In genomic region chr1:234265321-234265720, GRCh38 we compare ENCODE assay signal across 27 cellular contexts.
"Had no signal": no experiment of that assay in that cellular context is flagged by ENCODE, and none has a peak within 500 bp of the region (broad histone marks: within the 10 kb centered on the region; RNA-seq: fewer than 3 reads in every experiment).

No MANE protein-coding gene starts in this region.

- H3K27ac ChIP-seq: neutrophil, pancreas, psoas muscle, skin epidermis, spleen, suprapubic skin, testis, tibial artery, transverse colon, upper lobe of right lung, vagina had no signal

- H3K27me3 Mint-ChIP-seq: stimulated activated naive CD8-positive, alpha-beta T cell treated with anti-CD3 and anti-CD28 coated beads, Interleukin-15, amount 100 ng/mL, for 72 hours had no signal

- H3K36me3 Mint-ChIP-seq: natural killer cell; stimulated activated effector memory CD8-positive, alpha-beta T cell treated with anti-CD3 and anti-CD28 coated beads, Interleukin-12 subunit alpha, Interleukin-12 subunit beta, amount 100 ng/mL, for 72 hours had no signal

- H3K9me3 ChIP-seq: neutrophil, pancreas, psoas muscle, spleen, suprapubic skin, testis, tibial artery, transverse colon, upper lobe of right lung, vagina had no signal

- H3K9me3 Mint-ChIP-seq: naive thymus-derived CD4-positive, alpha-beta T cell; natural killer cell; stimulated activated effector memory CD8-positive, alpha-beta T cell treated with anti-CD3 and anti-CD28 coated beads, Interleukin-12 subunit alpha, Interleukin-12 subunit beta, amount 100 ng/mL, for 72 hours; stimulated activated naive CD8-positive, alpha-beta T cell treated with anti-CD3 and anti-CD28 coated beads, Interleukin-15, amount 100 ng/mL, for 72 hours; type B pancreatic cell had no signal

- H3K4me3 Mint-ChIP-seq: naive thymus-derived CD4-positive, alpha-beta T cell; natural killer cell; nephron; stimulated activated effector memory CD8-positive, alpha-beta T cell treated with anti-CD3 and anti-CD28 coated beads, Interleukin-12 subunit alpha, Interleukin-12 subunit beta, amount 100 ng/mL, for 72 hours; stimulated activated naive CD8-positive, alpha-beta T cell treated with anti-CD3 and anti-CD28 coated beads, Interleukin-15, amount 100 ng/mL, for 72 hours; type B pancreatic cell had no signal

- ATAC-seq: naive thymus-derived CD4-positive, alpha-beta T cell; natural killer cell; pancreas; psoas muscle; right cardiac atrium; sciatic nerve; stimulated activated naive CD8-positive, alpha-beta T cell treated with anti-CD3 and anti-CD28 coated beads, Interleukin-15, Interleukin-2, amounts not matched to agents 100 U/mL and 50 U/mL, for 24 hours had no signal

- H3K36me3 ChIP-seq: neutrophil, pancreas, spleen, suprapubic skin, tibial artery, transverse colon, upper lobe of right lung, vagina had no signal

- H3K27me3 ChIP-seq: neutrophil, pancreas, suprapubic skin, testis, transverse colon, upper lobe of right lung, vagina had no signal

- H3K27ac Mint-ChIP-seq: natural killer cell; nephron; stimulated activated effector memory CD8-positive, alpha-beta T cell treated with anti-CD3 and anti-CD28 coated beads, Interleukin-12 subunit alpha, Interleukin-12 subunit beta, amount 100 ng/mL, for 72 hours; stimulated activated naive CD8-positive, alpha-beta T cell treated with anti-CD3 and anti-CD28 coated beads, Interleukin-15, amount 100 ng/mL, for 72 hours; type B pancreatic cell had no signal

- H3K4me3 ChIP-seq: pancreas, psoas muscle, skin epidermis, smooth muscle cell, spleen, suprapubic skin, testis, tibial artery, transverse colon, upper lobe of right lung, vagina had no signal

- H3K4me1 Mint-ChIP-seq: natural killer cell, nephron had no signal

- H3K4me1 ChIP-seq: psoas muscle, suprapubic skin, testis, tibial artery, transverse colon, upper lobe of right lung, vagina had no signal

- DNase-seq: naive thymus-derived CD4-positive, alpha-beta T cell; natural killer cell; nucleus accumbens; pancreas; psoas muscle; right cardiac atrium; spleen; stimulated activated CD4-positive, alpha-beta T cell treated with anti-CD3 and anti-CD28 coated beads, Interleukin-12 subunit alpha, Interleukin-12 subunit beta, amount 100 ng/mL, for 4 hours; stimulated activated CD4-positive, alpha-beta T cell treated with anti-CD3 and anti-CD28 coated beads, Interleukin-1b, Interleukin-23, amount 100 ng/mL, for 48 hours; stimulated activated CD4-positive, alpha-beta T cell treated with anti-CD3 and anti-CD28 coated beads, Interleukin-4, amount 100 ng/mL, for 24 hours; stimulated activated naive CD4-positive, alpha-beta T cell; stimulated activated naive CD8-positive, alpha-beta T cell treated with anti-CD3 and anti-CD28 coated beads, Interleukin-15, amount 100 ng/mL, for 72 hours; stimulated activated naive CD8-positive, alpha-beta T cell treated with anti-CD3 and anti-CD28 coated beads, Interleukin-15, Interleukin-2, amounts not matched to agents 100 U/mL and 50 U/mL, for 24 hours; substantia nigra; testis; tibial artery; transverse colon; upper lobe of right lung had no signal
